In genomic region chr20:53081916-53082863, GRCh38 we compare ENCODE assay signal across 15 cellular contexts.
DNase-seq lines count a peak whose midpoint lies in the region; ATAC-seq and TF ChIP-seq lines count a peak whose summit lies in the region.
"Had no signal": no experiment of that assay in that cellular context is flagged by ENCODE, and none has a peak within 500 bp of the region (broad histone marks: within the 10 kb centered on the region; RNA-seq: fewer than 3 reads in every experiment).

No MANE protein-coding gene starts in this region.

- POLR2A ChIA-PET in naive thymus-derived CD4-positive, alpha-beta T cell (lab: Charles Lee) = no interaction called here

- H3K9me3 Mint-ChIP-seq in naive thymus-derived CD4-positive, alpha-beta T cell = peaks cover 0 to 5% (median 0%) of the 10 kb centered on the region in 11 donors
- peaks cover 14% of the 10 kb centered on the region for H3K9me3 Mint-ChIP-seq in HFFc6
- H3K9me3 Mint-ChIP-seq: activated naive CD8-positive, alpha-beta T cell treated with anti-CD3 and anti-CD28 coated beads for 36 hours had no signal

- H2BK120ac ChIP-seq in mesenchymal stem cell (ENCODE audit: low read depth, low read length) = no peak overlapping the region

- peak overlapping the region; percentile 82 for H3K4me2 ChIP-seq in mammary epithelial cell (ENCODE audit: insufficient read depth, low read depth, low read length)
- no peak overlapping the region for H3K4me2 ChIP-seq in mesenchymal stem cell (ENCODE audit: low read length, poor library complexity, severe bottlenecking)

- no peaks in the 10 kb centered on the region for H3K79me2 ChIP-seq in mammary epithelial cell (ENCODE audit: insufficient read depth, low read length)

- H4K20me1 ChIP-seq in mammary epithelial cell (ENCODE audit: insufficient read depth, low read length) = no peaks in the 10 kb centered on the region

- in situ Hi-C loops in mammary epithelial cell (cut with MboI; ENCODE audit: low sequenced_read_pairs in 2 of 2) = no loop called here

- 40% methylated on average over 10 of the region's 10 CpGs for WGBS in mammary epithelial cell (ENCODE audit: low coverage, missing lambda C conversion rate)
- 48% methylated on average over 5 of the region's 10 CpGs for WGBS in mesenchymal stem cell

- H3K27ac ChIP-seq in mammary epithelial cell (ENCODE audit: insufficient read depth, low read depth, low read length) = peak overlapping the region; percentile 87
- no peak overlapping the region for H3K27ac ChIP-seq in mesenchymal stem cell (ENCODE audit: low read length, poor library complexity, severe bottlenecking)
- no peak overlapping the region for H3K27ac ChIP-seq in naive thymus-derived CD4-positive, alpha-beta T cell (ENCODE audit: low read depth, low read length)
- H3K27ac ChIP-seq: ovary, SJCRH30 had no signal

- peak; percentile 13 for DNase-seq in Daoy (ENCODE audit: low read depth)
- peak; percentile 60 for DNase-seq in NCI-H146 treated with DMSO at 0.1 percent for 48 hours (lab: John Stamatoyannopoulos, UW; ENCODE audit: unreplicated experiment)
- no peak for DNase-seq in mammary epithelial cell
- peak; percentile 67 for DNase-seq in mesenchymal stem cell
- DNase-seq in SKM-1 treated with dmso at 0.1 percent for 144 hours (lab: John Stamatoyannopoulos, UW; ENCODE audit: unreplicated experiment) = no peak
- DNase-seq in NAMALWA (ENCODE audit: low spot score) = no peak
- no peak for DNase-seq in naive thymus-derived CD4-positive, alpha-beta T cell
- no peak for DNase-seq in HFFc6
- DNase-seq: activated naive CD8-positive, alpha-beta T cell treated with anti-CD3 and anti-CD28 coated beads for 36 hours; cerebellar nuclear complex; glutamatergic neuron; NCI-H2107; SJCRH30 had no signal

- H2BK15ac ChIP-seq in mesenchymal stem cell (ENCODE audit: low read depth, poor library complexity, severe bottlenecking) = no peak overlapping the region

- peak overlapping the region in 4 of 9 donors; percentile 4 to 83 (median 44) for H3K27ac Mint-ChIP-seq in naive thymus-derived CD4-positive, alpha-beta T cell
- H3K27ac Mint-ChIP-seq in HFFc6 = no peak overlapping the region
- H3K27ac Mint-ChIP-seq: activated naive CD8-positive, alpha-beta T cell treated with anti-CD3 and anti-CD28 coated beads for 36 hours had no signal

- intact Hi-C loops in mammary epithelial cell (cut with micrococcal nuclease) = loop anchor here (2.0 kb wide), 3 partner anchors 19 to 159 kb away; partner anchors contain the start of gene TSHZ2
- intact Hi-C loops in naive thymus-derived CD4-positive, alpha-beta T cell (cut with micrococcal nuclease) = no loop called here

- H3K4me1 ChIP-seq in mammary epithelial cell (ENCODE audit: insufficient read depth, low read length) (peaks cover 28% of the 10 kb centered on the region), mesenchymal stem cell (ENCODE audit: control insufficient read depth, insufficient read depth, low read depth, low read length) (no peaks in the 10 kb centered on the region)
- peaks cover 0 to 21% of the 10 kb centered on the region in 2 donors for H3K4me1 ChIP-seq in naive thymus-derived CD4-positive, alpha-beta T cell (ENCODE audit: control insufficient read depth in 2 of 2, insufficient read depth in 2 of 2, low read length in 2 of 2)
- H3K4me1 ChIP-seq: SJCRH30 had no signal

- H3K36me3 ChIP-seq in mammary epithelial cell (ENCODE audit: insufficient read depth, low read length) = no peaks in the 10 kb centered on the region
- H3K36me3 ChIP-seq in mesenchymal stem cell (ENCODE audit: control insufficient read depth in 1 of 2, insufficient read depth in 2 of 2, low read depth in 1 of 2, low read length in 2 of 2) = no peaks in the 10 kb centered on the region
- no peaks in the 10 kb centered on the region for H3K36me3 ChIP-seq in naive thymus-derived CD4-positive, alpha-beta T cell (ENCODE audit: control insufficient read depth in 2 of 3, insufficient read depth in 3 of 3, low read length in 3 of 3)
- H3K36me3 ChIP-seq: MG63, ovary, SJCRH30 had no signal

- H3K36me3 Mint-ChIP-seq in naive thymus-derived CD4-positive, alpha-beta T cell = peaks cover 0 to 9% (median 7%) of the 10 kb centered on the region in 5 donors
- no peaks in the 10 kb centered on the region for H3K36me3 Mint-ChIP-seq in HFFc6 (ENCODE audit: low read depth)
- H3K36me3 Mint-ChIP-seq: activated naive CD8-positive, alpha-beta T cell treated with anti-CD3 and anti-CD28 coated beads for 36 hours had no signal

- H3K27me3 Mint-ChIP-seq in naive thymus-derived CD4-positive, alpha-beta T cell = no peaks in the 10 kb centered on the region
- no peaks in the 10 kb centered on the region for H3K27me3 Mint-ChIP-seq in HFFc6 (ENCODE audit: insufficient read depth)
- H3K27me3 Mint-ChIP-seq: activated naive CD8-positive, alpha-beta T cell treated with anti-CD3 and anti-CD28 coated beads for 36 hours had no signal

- H3K79me1 ChIP-seq in mesenchymal stem cell (replicated peaks; ENCODE audit: low read length, poor library complexity, severe bottlenecking) = no peaks in the 10 kb centered on the region

- H3K4ac ChIP-seq in mesenchymal stem cell (ENCODE audit: low read depth in 1 of 2, low read length in 2 of 2) = no peak overlapping the region

- no peak overlapping the region for H4K8ac ChIP-seq in mesenchymal stem cell (ENCODE audit: low read length)

- H2BK5ac ChIP-seq in mesenchymal stem cell (ENCODE audit: low read depth, low read length, poor library complexity, severe bottlenecking) = no peak overlapping the region

- H3K18ac ChIP-seq in mesenchymal stem cell (ENCODE audit: low read depth in 1 of 2, low read length in 2 of 2) = no peak overlapping the region

- CTCF ChIA-PET in mammary epithelial cell (lab: Charles Lee; ENCODE audit: low non-redundant PET) = no interaction called here
- CTCF ChIA-PET in naive thymus-derived CD4-positive, alpha-beta T cell (lab: Charles Lee) = interaction anchor here (0.7 kb wide), 1 partner anchor 19 kb away, joined by 3 read pairs; no protein-coding TSS in a partner anchor

- no TSS peak for BruUV-seq in mammary epithelial cell (replicated peaks; lab: Mats Ljungman, UMichigan)

- H3K9ac ChIP-seq in mammary epithelial cell (ENCODE audit: insufficient read depth, low read length) (no peak overlapping the region), mesenchymal stem cell (ENCODE audit: low read length) (no peak overlapping the region)

- dilution Hi-C loops in mammary epithelial cell (cut with HindIII; ENCODE audit: low sequenced_read_pairs) = no loop called here

- no peaks in the 10 kb centered on the region for H3K27me3 ChIP-seq in mammary epithelial cell (ENCODE audit: insufficient read depth, low read length)
- H3K27me3 ChIP-seq in mesenchymal stem cell (ENCODE audit: control insufficient read depth in 1 of 2, insufficient read depth in 1 of 2, low read length in 2 of 2) = no peaks in the 10 kb centered on the region
- peaks cover 0 to 3% of the 10 kb centered on the region in 2 donors for H3K27me3 ChIP-seq in naive thymus-derived CD4-positive, alpha-beta T cell (ENCODE audit: control insufficient read depth in 2 of 2, insufficient read depth in 2 of 2, low read length in 2 of 2)
- H3K27me3 ChIP-seq: MG63, ovary had no signal

- peaks cover 13 to 44% (median 26%) of the 10 kb centered on the region in 7 donors for H3K4me1 Mint-ChIP-seq in naive thymus-derived CD4-positive, alpha-beta T cell
- no peaks in the 10 kb centered on the region for H3K4me1 Mint-ChIP-seq in HFFc6 (ENCODE audit: low read depth)

- H3K14ac ChIP-seq in mesenchymal stem cell (ENCODE audit: low read length in 2 of 2) = no peak overlapping the region

- TF ChIP-seq CTCF in mammary epithelial cell (conservative IDR thresholded peaks at IDR 0.05 in 1 of 2, IDR thresholded peaks at IDR 0.05 in 1 of 2; ENCODE audit: extremely low read depth in 1 of 2, insufficient read depth in 1 of 2, low read depth in 1 of 2, low read length in 2 of 2) (no peak), HFFc6 (IDR thresholded peaks at IDR 0.05) (no peak)

- no peak overlapping the region for H3K23ac ChIP-seq in mesenchymal stem cell (ENCODE audit: low read length in 2 of 2)

- H4K91ac ChIP-seq in mesenchymal stem cell (ENCODE audit: low read length) = no peak overlapping the region

- H3K4me3 ChIP-seq in mammary epithelial cell (replicated peaks in 1 of 3; ENCODE audit: insufficient read depth in 1 of 3, low read depth in 2 of 3, low read length in 3 of 3) (peak overlapping the region in 2 of 3 experiments; percentile 26 to 32), mesenchymal stem cell (ENCODE audit: insufficient read depth in 1 of 2, low read depth in 1 of 2, low read length in 2 of 2) (no peak overlapping the region)
- no peak overlapping the region for H3K4me3 ChIP-seq in naive thymus-derived CD4-positive, alpha-beta T cell (ENCODE audit: low read length)
- H3K4me3 ChIP-seq: MG63, ovary, SJCRH30 had no signal

- ATAC-seq in naive thymus-derived CD4-positive, alpha-beta T cell = no peak

- no peak overlapping the region for H2AK5ac ChIP-seq in mesenchymal stem cell (ENCODE audit: low read length, severe bottlenecking)

- H2BK12ac ChIP-seq in mesenchymal stem cell (ENCODE audit: low read length in 2 of 2) = no peak overlapping the region

- no peaks in the 10 kb centered on the region for H3K9me3 ChIP-seq in mammary epithelial cell (replicated peaks; ENCODE audit: insufficient read depth, low read length)
- no peaks in the 10 kb centered on the region for H3K9me3 ChIP-seq in mesenchymal stem cell (ENCODE audit: control insufficient read depth, low read length)
- no peaks in the 10 kb centered on the region for H3K9me3 ChIP-seq in naive thymus-derived CD4-positive, alpha-beta T cell (ENCODE audit: control insufficient read depth in 2 of 3, low read length in 3 of 3)
- H3K9me3 ChIP-seq: MG63, ovary, SJCRH30 had no signal

- no peak overlapping the region for H2AFZ ChIP-seq in mammary epithelial cell (ENCODE audit: low read depth, low read length)
- H2AFZ ChIP-seq in mesenchymal stem cell (ENCODE audit: low read depth, low read length) = no peak overlapping the region

- H3K4me3 Mint-ChIP-seq in naive thymus-derived CD4-positive, alpha-beta T cell = peak overlapping the region in 4 of 10 donors; percentile 13 to 58 (median 46)
- H3K4me3 Mint-ChIP-seq in HFFc6 = no peak overlapping the region
- H3K4me3 Mint-ChIP-seq: activated naive CD8-positive, alpha-beta T cell treated with anti-CD3 and anti-CD28 coated beads for 36 hours had no signal

Comparison
In these comparisons a context has a peak if more than half of its experiments do, and no peak if none do; other contexts are left out.
1. DNase-seq: peak in Daoy (single experiment), NCI-H146 treated with DMSO at 0.1 percent for 48 hours (single experiment) and mesenchymal stem cell (single experiment); none in mammary epithelial cell (single experiment), SKM-1 treated with dmso at 0.1 percent for 144 hours (single experiment), NAMALWA (single experiment), naive thymus-derived CD4-positive, alpha-beta T cell (0 of 9) and HFFc6 (single experiment).
2. H3K4me3 ChIP-seq: peak in mammary epithelial cell (2 of 3); none in mesenchymal stem cell (0 of 2) and naive thymus-derived CD4-positive, alpha-beta T cell (single experiment).